ENCODE assay signal across 39 cellular contexts in genomic region chr10:132758867-132759266, GRCh38. TPM values are rescaled to one million over a fixed set of nuclear protein-coding genes. Genes with fewer than 3 reads are reported as not detected.
"Had no signal": no experiment of that assay in that cellular context is flagged by ENCODE, and none has a peak within 500 bp of the region (broad histone marks: within the 10 kb centered on the region; RNA-seq: fewer than 3 reads in every experiment).

No MANE protein-coding gene starts in this region.

- H3K4me1 ChIP-seq: ascending aorta had no signal

- H3K4me3 Mint-ChIP-seq: activated B cell treated with CpG ODN at 0.5 μM for 24 hours; activated CD4-positive, alpha-beta memory T cell treated with anti-CD3 and anti-CD28 coated beads for 36 hours; activated CD4-positive, alpha-beta T cell treated with anti-CD3 and anti-CD28 coated beads, Interleukin-2, amount 10 ng/mL, durations not matched to agents 24 days and 14 days; activated CD8-positive, alpha-beta T cell treated with anti-CD3 and anti-CD28 coated beads for 36 hours; activated naive CD4-positive, alpha-beta T cell treated with anti-CD3 and anti-CD28 coated beads, Interleukin-2, amount 10 ng/mL, durations not matched to agents 7 days and 5 days; activated naive CD4-positive, alpha-beta T cell treated with anti-CD3 and anti-CD28 coated beads, Interleukin-2, amount 50 U/mL, for 24 hours; activated naive CD8-positive, alpha-beta T cell; activated naive CD8-positive, alpha-beta T cell treated with anti-CD3 and anti-CD28 coated beads, Interleukin-2, amount 10 ng/mL, durations not matched to agents 7 days and 5 days; activated naive CD8-positive, alpha-beta T cell treated with anti-CD3 and anti-CD28 coated beads, Interleukin-2, amount 50 U/mL, for 24 hours; activated T-cell treated with anti-CD3 and anti-CD28 coated beads, Interleukin-2, amount 50 U/mL, for 4 hours; activated T-cell treated with anti-CD3 and anti-CD28 coated beads, Interleukin-2, amount 50 U/mL, for 72 hours; brain; central memory CD8-positive, alpha-beta T cell; T-helper 1 cell treated with Interleukin-12 subunit alpha and Interleukin-12 subunit beta and Interleukin-4 antibody, amounts not matched to agents 30 μg/mL and 1 μg/mL, for 36 hours; T-helper 2 cell treated with Interferon-gamma antibody and Interleukin-4, amounts not matched to agents 5 μg/mL and 100 μg/mL, for 36 hours had no signal

- H3K9me3 ChIP-seq: ascending aorta had no signal

- H3K27me3 ChIP-seq: ascending aorta, cardiac muscle cell had no signal

- H3K4me1 Mint-ChIP-seq: activated B cell treated with CpG ODN at 0.5 μM for 24 hours; activated naive CD4-positive, alpha-beta T cell treated with anti-CD3 and anti-CD28 coated beads, Interleukin-2, amount 10 ng/mL, durations not matched to agents 7 days and 5 days; brain had no signal

- H3K4me3 ChIP-seq: ascending aorta, cardiac muscle cell had no signal

- DNase-seq: activated B cell treated with CpG ODN at 0.5 μM for 24 hours; activated CD4-positive, alpha-beta memory T cell treated with anti-CD3 and anti-CD28 coated beads for 36 hours; activated CD4-positive, alpha-beta T cell treated with anti-CD3 and anti-CD28 coated beads for 4 hours; activated CD4-positive, alpha-beta T cell treated with anti-CD3 and anti-CD28 coated beads, Interleukin-2, amount 10 ng/mL, durations not matched to agents 24 days and 14 days; activated CD4-positive, alpha-beta T cell treated with anti-CD3 and anti-CD28 coated beads, Interleukin-2, amount 50 U/mL, for 1 hour; activated CD4-positive, alpha-beta T cell treated with anti-CD3 and anti-CD28 coated beads, Interleukin-2, amount 50 U/mL, for 4 hours; activated CD4-positive, CD25-positive, alpha-beta regulatory T cell treated with anti-CD3 and anti-CD28 coated beads, Interleukin-2, amount 50 U/mL, for 72 hours; activated CD8-positive, alpha-beta memory T cell treated with anti-CD3 and anti-CD28 coated beads, Interleukin-2, amount 50 U/mL, for 4 hours; activated CD8-positive, alpha-beta T cell treated with anti-CD3 and anti-CD28 coated beads for 36 hours; activated effector memory CD4-positive, alpha-beta T cell treated with Interleukin-2 at 50 U/mL for 16 hours; activated gamma-delta T cell; activated naive CD4-positive, alpha-beta T cell treated with anti-CD3 and anti-CD28 coated beads, Interleukin-2, amount 10 ng/mL, durations not matched to agents 7 days and 5 days; activated naive CD4-positive, alpha-beta T cell treated with Interleukin-2 at 50 U/mL for 16 hours; activated naive CD8-positive, alpha-beta T cell treated with anti-CD3 and anti-CD28 coated beads, Interleukin-2, amount 10 ng/mL, durations not matched to agents 7 days and 5 days; activated naive CD8-positive, alpha-beta T cell treated with anti-CD3 and anti-CD28 coated beads, Interleukin-2, amount 50 U/mL, for 24 hours; activated T-cell treated with anti-CD3 and anti-CD28 coated beads for 4 hours; activated T-cell treated with anti-CD3 and anti-CD28 coated beads, Interleukin-2, amount 50 U/mL, for 1 hour; activated T-cell treated with anti-CD3 and anti-CD28 coated beads, Interleukin-2, amount 50 U/mL, for 4 hours; activated T-cell treated with anti-CD3 and anti-CD28 coated beads, Interleukin-2, amount 50 U/mL, for 72 hours; amygdala; anterior cingulate cortex; caudate nucleus; SW 1271; T-helper 1 cell; T-helper 2 cell; T-helper 9 cell had no signal

- FAIRE-seq: bronchial epithelial cell, TTC549 had no signal

- H3K27me3 Mint-ChIP-seq: activated B cell treated with CpG ODN at 0.5 μM for 24 hours; activated CD4-positive, alpha-beta memory T cell treated with anti-CD3 and anti-CD28 coated beads for 36 hours; activated CD4-positive, alpha-beta T cell treated with anti-CD3 and anti-CD28 coated beads, Interleukin-2, amount 10 ng/mL, durations not matched to agents 24 days and 14 days; activated CD8-positive, alpha-beta T cell treated with anti-CD3 and anti-CD28 coated beads for 36 hours; activated naive CD4-positive, alpha-beta T cell treated with anti-CD3 and anti-CD28 coated beads, Interleukin-2, amount 10 ng/mL, durations not matched to agents 7 days and 5 days; activated naive CD4-positive, alpha-beta T cell treated with anti-CD3 and anti-CD28 coated beads, Interleukin-2, amount 50 U/mL, for 24 hours; activated naive CD8-positive, alpha-beta T cell; activated naive CD8-positive, alpha-beta T cell treated with anti-CD3 and anti-CD28 coated beads, Interleukin-2, amount 10 ng/mL, durations not matched to agents 7 days and 5 days; activated naive CD8-positive, alpha-beta T cell treated with anti-CD3 and anti-CD28 coated beads, Interleukin-2, amount 50 U/mL, for 24 hours; brain; central memory CD8-positive, alpha-beta T cell had no signal

- H3K27ac Mint-ChIP-seq: activated B cell treated with CpG ODN at 0.5 μM for 24 hours; activated CD4-positive, alpha-beta memory T cell treated with anti-CD3 and anti-CD28 coated beads for 36 hours; activated CD4-positive, alpha-beta T cell treated with anti-CD3 and anti-CD28 coated beads, Interleukin-2, amount 10 ng/mL, durations not matched to agents 24 days and 14 days; activated CD8-positive, alpha-beta T cell treated with anti-CD3 and anti-CD28 coated beads for 36 hours; activated naive CD4-positive, alpha-beta T cell treated with anti-CD3 and anti-CD28 coated beads, Interleukin-2, amount 10 ng/mL, durations not matched to agents 7 days and 5 days; activated naive CD4-positive, alpha-beta T cell treated with anti-CD3 and anti-CD28 coated beads, Interleukin-2, amount 50 U/mL, for 24 hours; activated naive CD8-positive, alpha-beta T cell; activated naive CD8-positive, alpha-beta T cell treated with anti-CD3 and anti-CD28 coated beads, Interleukin-2, amount 10 ng/mL, durations not matched to agents 7 days and 5 days; activated naive CD8-positive, alpha-beta T cell treated with anti-CD3 and anti-CD28 coated beads, Interleukin-2, amount 50 U/mL, for 24 hours; activated T-cell treated with anti-CD3 and anti-CD28 coated beads, Interleukin-2, amount 50 U/mL, for 72 hours; activated T-helper 2 cell treated with anti-CD3 and anti-CD28 coated beads, Interferon-gamma antibody, Interleukin-2, Interleukin-4, amounts not matched to agents 10 μg/mL and 5 μg/mL and 100 μg/mL, durations not matched to agents 14 hours and 24 hours and 36 hours; brain; T-helper 1 cell treated with Interleukin-12 subunit alpha and Interleukin-12 subunit beta and Interleukin-4 antibody, amounts not matched to agents 30 μg/mL and 1 μg/mL, for 36 hours; T-helper 2 cell treated with Interferon-gamma antibody and Interleukin-4, amounts not matched to agents 5 μg/mL and 100 μg/mL, for 36 hours had no signal

- ATAC-seq: activated CD8-positive, alpha-beta T cell treated with anti-CD3 and anti-CD28 coated beads for 36 hours; activated naive CD8-positive, alpha-beta T cell treated with anti-CD3 and anti-CD28 coated beads, Interleukin-2, amount 50 U/mL, for 24 hours; activated T-cell treated with anti-CD3 and anti-CD28 coated beads, Interleukin-2, amount 50 U/mL, for 4 hours; activated T-cell treated with anti-CD3 and anti-CD28 coated beads, Interleukin-2, amount 50 U/mL, for 72 hours had no signal

- H3K27ac ChIP-seq: ascending aorta, cardiac muscle cell, VCaP had no signal

- H3K9me3 Mint-ChIP-seq: activated B cell treated with CpG ODN at 0.5 μM for 24 hours; activated naive CD4-positive, alpha-beta T cell treated with anti-CD3 and anti-CD28 coated beads, Interleukin-2, amount 50 U/mL, for 24 hours; activated T-cell treated with anti-CD3 and anti-CD28 coated beads, Interleukin-2, amount 50 U/mL, for 4 hours had no signal

RNA-seq across cellular contexts. Expression of gene NKX6-2, which starts 27.1 kb away (rescaled TPM):
- total RNA-seq: activated B cell treated with CpG ODN at 0.5 μM for 24 hours; activated CD4-positive, alpha-beta memory T cell treated with anti-CD3 and anti-CD28 coated beads for 36 hours; activated CD4-positive, alpha-beta T cell treated with anti-CD3 and anti-CD28 coated beads, Interleukin-2, amount 10 ng/mL, durations not matched to agents 24 days and 14 days; activated CD8-positive, alpha-beta memory T cell treated with anti-CD3 and anti-CD28 coated beads for 36 hours; activated CD8-positive, alpha-beta T cell treated with anti-CD3 and anti-CD28 coated beads for 36 hours; activated naive CD8-positive, alpha-beta T cell treated with anti-CD3 and anti-CD28 coated beads, Interleukin-2, amount 10 ng/mL, durations not matched to agents 7 days and 5 days; activated T-cell treated with anti-CD3 and anti-CD28 coated beads, Interleukin-2, amount 50 U/mL, for 4 hours; activated T-cell treated with anti-CD3 and anti-CD28 coated beads, Interleukin-2, amount 50 U/mL, for 72 hours; activated T-helper 2 cell treated with anti-CD3 and anti-CD28 coated beads, Interferon-gamma antibody, Interleukin-2, Interleukin-4, amounts not matched to agents 10 μg/mL and 5 μg/mL and 100 μg/mL, durations not matched to agents 14 hours and 24 hours and 36 hours; ascending aorta; bronchial epithelial cell had no signal
